In the genomic region with DNA sequence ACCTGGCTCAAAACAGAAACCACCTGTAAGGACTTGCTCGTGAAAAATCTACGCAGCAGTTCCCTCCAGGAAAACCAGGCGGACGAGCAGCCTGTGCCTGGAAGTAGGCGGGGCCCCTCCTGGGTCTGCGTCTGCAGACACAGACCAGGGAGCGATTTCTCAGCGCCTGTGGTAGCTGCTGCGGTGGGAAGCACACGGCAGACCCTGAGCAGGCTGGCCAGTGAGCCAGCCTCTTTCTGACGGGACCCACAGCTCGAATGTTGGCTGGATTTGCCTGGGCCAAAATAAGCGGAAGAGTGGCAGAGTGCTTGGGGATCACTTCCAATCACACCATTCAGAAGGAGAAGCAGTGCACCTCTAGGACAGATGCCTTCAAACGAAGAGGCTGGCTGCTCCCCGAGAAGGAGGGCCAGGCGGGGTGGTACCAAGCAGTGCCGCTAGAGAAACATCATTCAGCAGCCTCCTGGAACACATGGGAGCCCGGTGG, we compare ENCODE assay signal across 1 cellular context.
A peak's percentile ranks its signal among the peaks of the same experiment; 100 is the strongest.
TF ChIP-seq lines count a peak whose summit lies in the region.

No MANE protein-coding gene starts in this region.

TF ChIP-seq in SK-N-SH, 30 proteins besides CTCF, POLR2A, EP300 and RAD21 (continued from another document):
- TF ChIP-seq, protein P1, sequence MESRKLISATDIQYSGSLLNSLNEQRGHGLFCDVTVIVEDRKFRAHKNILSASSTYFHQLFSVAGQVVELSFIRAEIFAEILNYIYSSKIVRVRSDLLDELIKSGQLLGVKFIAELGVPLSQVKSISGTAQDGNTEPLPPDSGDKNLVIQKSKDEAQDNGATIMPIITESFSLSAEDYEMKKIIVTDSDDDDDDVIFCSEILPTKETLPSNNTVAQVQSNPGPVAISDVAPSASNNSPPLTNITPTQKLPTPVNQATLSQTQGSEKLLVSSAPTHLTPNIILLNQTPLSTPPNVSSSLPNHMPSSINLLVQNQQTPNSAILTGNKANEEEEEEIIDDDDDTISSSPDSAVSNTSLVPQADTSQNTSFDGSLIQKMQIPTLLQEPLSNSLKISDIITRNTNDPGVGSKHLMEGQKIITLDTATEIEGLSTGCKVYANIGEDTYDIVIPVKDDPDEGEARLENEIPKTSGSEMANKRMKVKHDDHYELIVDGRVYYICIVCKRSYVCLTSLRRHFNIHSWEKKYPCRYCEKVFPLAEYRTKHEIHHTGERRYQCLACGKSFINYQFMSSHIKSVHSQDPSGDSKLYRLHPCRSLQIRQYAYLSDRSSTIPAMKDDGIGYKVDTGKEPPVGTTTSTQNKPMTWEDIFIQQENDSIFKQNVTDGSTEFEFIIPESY (IDR thresholded peaks at IDR 0.05; ENCODE audit: borderline replicate concordance, low read depth) = no peak
- TF ChIP-seq RCOR1 (IDR thresholded peaks at IDR 0.05; ENCODE audit: low read length) (no peak), USF2 (IDR thresholded peaks at IDR 0.05; ENCODE audit: borderline replicate concordance, low read depth, low read length) (no peak), JUND (IDR thresholded peaks at IDR 0.05) (no peak), CHD2 (IDR thresholded peaks at IDR 0.05; ENCODE audit: low read length, partially characterized antibody) (peak; percentile 14), TEAD4 (IDR thresholded peaks at IDR 0.05; ENCODE audit: borderline replicate concordance, insufficient read depth) (no peak), MXI1 (IDR thresholded peaks at IDR 0.05; ENCODE audit: low read depth, low read length) (peak; percentile 62; the same call in 1 of the 2 replicates), FOXM1 (IDR thresholded peaks at IDR 0.05; ENCODE audit: low read depth) (no peak), RFX5 (IDR thresholded peaks at IDR 0.05; ENCODE audit: low read length) (no peak), MAX (IDR thresholded peaks at IDR 0.05; ENCODE audit: low read depth) (no peak), POLR2AphosphoS5 (IDR thresholded peaks at IDR 0.05; ENCODE audit: low read depth, low read length) (no peak), NRF1 (IDR thresholded peaks at IDR 0.05; ENCODE audit: low read depth, low read length) (no peak), NFIC (IDR thresholded peaks at IDR 0.05; ENCODE audit: borderline replicate concordance) (no peak)
- TF ChIP-seq, protein P2, sequence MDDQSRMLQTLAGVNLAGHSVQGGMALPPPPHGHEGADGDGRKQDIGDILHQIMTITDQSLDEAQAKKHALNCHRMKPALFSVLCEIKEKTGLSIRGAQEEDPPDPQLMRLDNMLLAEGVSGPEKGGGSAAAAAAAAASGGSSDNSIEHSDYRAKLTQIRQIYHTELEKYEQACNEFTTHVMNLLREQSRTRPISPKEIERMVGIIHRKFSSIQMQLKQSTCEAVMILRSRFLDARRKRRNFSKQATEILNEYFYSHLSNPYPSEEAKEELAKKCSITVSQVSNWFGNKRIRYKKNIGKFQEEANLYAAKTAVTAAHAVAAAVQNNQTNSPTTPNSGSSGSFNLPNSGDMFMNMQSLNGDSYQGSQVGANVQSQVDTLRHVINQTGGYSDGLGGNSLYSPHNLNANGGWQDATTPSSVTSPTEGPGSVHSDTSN (IDR thresholded peaks at IDR 0.05) = no peak
- TF ChIP-seq, protein P3, sequence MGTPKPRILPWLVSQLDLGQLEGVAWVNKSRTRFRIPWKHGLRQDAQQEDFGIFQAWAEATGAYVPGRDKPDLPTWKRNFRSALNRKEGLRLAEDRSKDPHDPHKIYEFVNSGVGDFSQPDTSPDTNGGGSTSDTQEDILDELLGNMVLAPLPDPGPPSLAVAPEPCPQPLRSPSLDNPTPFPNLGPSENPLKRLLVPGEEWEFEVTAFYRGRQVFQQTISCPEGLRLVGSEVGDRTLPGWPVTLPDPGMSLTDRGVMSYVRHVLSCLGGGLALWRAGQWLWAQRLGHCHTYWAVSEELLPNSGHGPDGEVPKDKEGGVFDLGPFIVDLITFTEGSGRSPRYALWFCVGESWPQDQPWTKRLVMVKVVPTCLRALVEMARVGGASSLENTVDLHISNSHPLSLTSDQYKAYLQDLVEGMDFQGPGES (IDR thresholded peaks at IDR 0.05; ENCODE audit: low read depth, low read length) = no peak
